ENCODE assay signal across 18 cellular contexts in the genomic region with DNA sequence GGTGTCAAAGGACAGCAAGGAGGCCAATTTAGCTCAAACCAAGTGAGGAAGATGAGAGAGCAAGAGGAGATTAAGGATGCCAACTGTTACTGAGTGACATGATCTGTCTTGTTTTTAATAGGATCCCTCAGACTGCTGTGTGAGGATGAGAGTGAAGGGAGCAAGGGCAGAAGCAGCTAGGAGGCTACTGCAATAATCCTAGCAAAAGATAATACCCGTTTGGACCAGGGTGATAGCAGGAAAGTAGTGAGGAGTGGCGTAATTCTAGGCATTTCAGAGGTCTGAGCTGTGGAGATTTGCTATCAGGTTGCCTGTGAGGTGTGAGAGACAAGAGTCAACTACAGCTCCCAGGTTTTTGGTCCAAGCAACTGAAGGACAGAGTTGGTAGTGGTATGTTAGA. TPM values are rescaled to one million over a fixed set of nuclear protein-coding genes. Genes with fewer than 3 reads are reported as not detected.
DNase-seq lines count a peak whose midpoint lies in the region; TF ChIP-seq lines count a peak whose summit lies in the region.
"Had no signal": no experiment of that assay in that cellular context is flagged by ENCODE, and none has a peak within 500 bp of the region (broad histone marks: within the 10 kb centered on the region; RNA-seq: fewer than 3 reads in every experiment).

No MANE protein-coding gene starts in this region.

- no peak for DNase-seq in CD8-positive, alpha-beta memory T cell
- DNase-seq in Karpas-422 (peak; percentile 21), erythroblast (lab: John Stamatoyannopoulos, UW) (peak; percentile 93 to 97), nephron progenitor cell (no peak), activated gamma-delta T cell (lab: John Stamatoyannopoulos, UW) (no peak), GM13977 (ENCODE audit: low spot score) (no peak)
- DNase-seq in stimulated activated CD8-positive, alpha-beta memory T cell treated with anti-CD3 and anti-CD28 coated beads, Interleukin-4, amount 100 ng/mL, for 48 hours: no peak
- DNase-seq: activated CD4-positive, alpha-beta T cell treated with anti-CD3 and anti-CD28 coated beads, Interleukin-2, amount 50 U/mL, for 48 hours; brain microvascular endothelial cell; GOT3; lower lobe of right lung; MM.1S; naive B cell; NCI-H187 treated with DMSO at 0.1 percent for 48 hours; NCI-H510A treated with DMSO at 0.1 percent for 48 hours; PC-9; SK-N-SH had no signal

- H4K20me1 ChIP-seq in Karpas-422 (ENCODE audit: insufficient read depth, low read depth, low read length): peaks cover 42% of the 10 kb centered on the region

- H3K9me3 ChIP-seq in CD8-positive, alpha-beta memory T cell (ENCODE audit: low read length): no peaks in the 10 kb centered on the region
- no peaks in the 10 kb centered on the region for H3K9me3 ChIP-seq in Karpas-422 (ENCODE audit: low read length)
- H3K9me3 ChIP-seq: lower lobe of right lung, SK-N-SH had no signal

- peaks cover 94% of the 10 kb centered on the region for H3K79me2 ChIP-seq in Karpas-422 (ENCODE audit: low read length)

- no peaks in the 10 kb centered on the region for H3K9me2 ChIP-seq in Karpas-422 (replicated peaks; ENCODE audit: insufficient read depth, low read length)
- H3K9me2 ChIP-seq: SK-N-SH had no signal

- POLR2A ChIA-PET in CD8-positive, alpha-beta memory T cell (lab: Charles Lee): no interaction called here

- CTCF ChIA-PET in CD8-positive, alpha-beta memory T cell (lab: Charles Lee): interaction anchor here (1.3 to 1.8 kb wide), 5 partner anchors 12 to 119 kb away, joined by 4 to 8 read pairs (median 6); no protein-coding TSS in a partner anchor

- no peaks in the 10 kb centered on the region for H3K9me3 Mint-ChIP-seq in CD8-positive, alpha-beta memory T cell
- H3K9me3 Mint-ChIP-seq in nephron progenitor cell: no peaks in the 10 kb centered on the region
- H3K9me3 Mint-ChIP-seq: naive B cell had no signal

- no peak overlapping the region for H3K27ac ChIP-seq in CD8-positive, alpha-beta memory T cell (ENCODE audit: low read depth, low read length)
- no peak overlapping the region for H3K27ac ChIP-seq in Karpas-422 (ENCODE audit: low read length)
- H3K27ac ChIP-seq: brain microvascular endothelial cell, C4-2B, lower lobe of right lung, PC-9 had no signal

- H3K9ac ChIP-seq in Karpas-422 (ENCODE audit: low read length): no peak overlapping the region
- H3K9ac ChIP-seq: SK-N-SH had no signal

- no peak overlapping the region for H2AFZ ChIP-seq in Karpas-422 (ENCODE audit: low read length)
- H2AFZ ChIP-seq: PC-9 had no signal

- no peaks in the 10 kb centered on the region for H3K27me3 ChIP-seq in CD8-positive, alpha-beta memory T cell (ENCODE audit: insufficient read depth, low read length, poor library complexity, severe bottlenecking)
- H3K27me3 ChIP-seq in Karpas-422 (ENCODE audit: low read length): no peaks in the 10 kb centered on the region
- H3K27me3 ChIP-seq: brain microvascular endothelial cell had no signal

- H3K27ac Mint-ChIP-seq in CD8-positive, alpha-beta memory T cell: peak overlapping the region; percentile 12 to 83 (median 70)
- peak overlapping the region; percentile 5 for H3K27ac Mint-ChIP-seq in nephron progenitor cell

- peaks cover 55 to 72% (median 62%) of the 10 kb centered on the region in 3 donors for H3K4me1 Mint-ChIP-seq in CD8-positive, alpha-beta memory T cell
- H3K4me1 Mint-ChIP-seq in nephron progenitor cell: peaks cover 32% of the 10 kb centered on the region

- H3K4me2 ChIP-seq in Karpas-422 (ENCODE audit: low read depth, low read length, poor library complexity, severe bottlenecking): no peak overlapping the region
- H3K4me2 ChIP-seq: PC-9, SK-N-SH had no signal

- no peak overlapping the region for H3K4me3 ChIP-seq in CD8-positive, alpha-beta memory T cell (ENCODE audit: low read length)
- H3K4me3 ChIP-seq in Karpas-422 (ENCODE audit: low read length): no peak overlapping the region
- H3K4me3 ChIP-seq: lower lobe of right lung, PC-9 had no signal

- in situ Hi-C loops in GM13977 (cut with MboI; ENCODE audit: low pct_unique_long_range_greater_than_20kb, low sequenced_read_pairs, unreplicated experiment): no loop called here

- H3K36me3 Mint-ChIP-seq in CD8-positive, alpha-beta memory T cell: peaks cover 6 to 70% (median 11%) of the 10 kb centered on the region in 3 donors
- H3K36me3 Mint-ChIP-seq in nephron progenitor cell (ENCODE audit: low read depth): peaks cover 31% of the 10 kb centered on the region

- H3K27me3 Mint-ChIP-seq in CD8-positive, alpha-beta memory T cell: no peaks in the 10 kb centered on the region
- H3K27me3 Mint-ChIP-seq in nephron progenitor cell (ENCODE audit: low read depth, poor library complexity): peaks cover 3% of the 10 kb centered on the region
- H3K27me3 Mint-ChIP-seq: naive B cell had no signal

- peaks cover 26% of the 10 kb centered on the region for H3K36me3 ChIP-seq in CD8-positive, alpha-beta memory T cell (ENCODE audit: insufficient read depth, low read length)
- H3K36me3 ChIP-seq in Karpas-422 (ENCODE audit: insufficient read depth, low read length): peaks cover 16% of the 10 kb centered on the region; the same call in 1 of the 2 replicates

- TF ChIP-seq POLR2A in erythroblast (IDR thresholded peaks at IDR 0.05; ENCODE audit: low read length): peak; percentile 52

- H3K4me1 ChIP-seq in CD8-positive, alpha-beta memory T cell (ENCODE audit: insufficient read depth, low read length): peaks cover 30% of the 10 kb centered on the region
- H3K4me1 ChIP-seq in Karpas-422 (ENCODE audit: low read length): peaks cover 36% of the 10 kb centered on the region

- TF ChIP-seq CTCF in nephron progenitor cell (IDR thresholded peaks at IDR 0.05) (no peak), GM13977 (IDR thresholded peaks at IDR 0.05; ENCODE audit: extremely low read depth, insufficient read depth, missing control alignments) (no peak)

- no peak overlapping the region for H3K4me3 Mint-ChIP-seq in CD8-positive, alpha-beta memory T cell
- H3K4me3 Mint-ChIP-seq in nephron progenitor cell: no peak overlapping the region
- H3K4me3 Mint-ChIP-seq: naive B cell had no signal

RNA-seq across cellular contexts. Expression of gene UBE2V1, which starts 14.7 kb away (rescaled TPM):
- total RNA-seq in CD8-positive, alpha-beta memory T cell: 100 to 1,000 TPM; 160 to 183 TPM
- 176 TPM for polyA plus RNA-seq in CD8-positive, alpha-beta memory T cell
- 76.7 and 95.6 TPM in 2 replicates for total RNA-seq in Karpas-422 (2014; rRNA removed; shearing (Covaris generic); ENCODE audit: low replicate concordance)

RNA-seq across cellular contexts. Expression of gene PEDS1, which starts 55.3 kb away (rescaled TPM):
- total RNA-seq in CD8-positive, alpha-beta memory T cell: 10 to 100 TPM; 20.2 to 23.6 TPM
- 26.9 TPM for polyA plus RNA-seq in CD8-positive, alpha-beta memory T cell
- 14.5 and 29.7 TPM in 2 replicates for total RNA-seq in Karpas-422 (2014; rRNA removed; shearing (Covaris generic); ENCODE audit: low replicate concordance)

Comparison
In these comparisons a context has a peak if more than half of its experiments do, and no peak if none do; other contexts are left out.
1. DNase-seq: peak in Karpas-422 (single experiment) and erythroblast (2 of 2); none in CD8-positive, alpha-beta memory T cell (0 of 5), nephron progenitor cell (single experiment), activated gamma-delta T cell (single experiment), stimulated activated CD8-positive, alpha-beta memory T cell treated with anti-CD3 and anti-CD28 coated beads, Interleukin-4, amount 100 ng/mL, for 48 hours (single experiment) and GM13977 (single experiment).